9 cellular contexts compared by ENCODE assay signal in the genomic region with DNA sequence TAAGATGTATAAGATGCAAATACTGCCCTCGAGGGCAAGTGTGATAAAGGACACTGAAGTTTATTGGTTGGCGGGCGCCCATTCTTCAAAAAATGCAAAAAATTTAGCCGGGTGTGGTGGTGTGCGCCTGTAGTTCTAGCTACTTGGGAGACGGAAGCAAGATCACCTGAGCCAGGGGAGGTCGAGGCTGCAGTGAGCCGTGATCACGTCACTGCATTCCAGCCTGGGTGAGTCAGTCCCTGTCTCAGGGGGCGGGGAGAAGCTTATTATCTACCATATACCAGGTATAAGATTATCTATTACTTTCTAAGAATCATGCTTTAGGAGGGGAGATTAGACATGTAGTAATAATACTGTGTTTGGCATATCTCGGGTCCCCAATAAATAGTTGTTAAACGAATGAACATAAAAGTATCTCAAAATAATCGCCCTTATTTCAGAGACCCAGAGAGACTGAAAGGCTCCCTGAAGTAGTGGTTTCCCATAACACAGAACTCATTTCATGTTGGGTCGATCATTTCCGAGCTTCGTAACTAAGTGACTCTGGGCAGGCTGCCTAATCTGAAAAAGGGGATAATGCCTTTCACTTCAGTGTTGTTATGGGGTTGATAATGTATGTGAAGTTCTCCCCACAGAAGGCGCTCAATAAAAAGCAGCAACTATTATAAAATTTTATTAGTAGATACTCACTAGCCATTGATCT. TPM values are rescaled to one million over a fixed set of nuclear protein-coding genes. Genes with fewer than 3 reads are reported as not detected.
DNase-seq lines count a peak whose midpoint lies in the region; ATAC-seq, FAIRE-seq and TF ChIP-seq lines count a peak whose summit lies in the region.
"Had no signal": no experiment of that assay in that cellular context is flagged by ENCODE, and none has a peak within 500 bp of the region (broad histone marks: within the 10 kb centered on the region; RNA-seq: fewer than 3 reads in every experiment).

No MANE protein-coding gene starts in this region.

- CTCF ChIA-PET in endothelial cell of umbilical vein (lab: Charles Lee) = interaction anchor here (1.3 kb wide), 1 partner anchor 14 kb away, joined by 3 read pairs; no protein-coding TSS in a partner anchor

- peaks cover 21% of the 10 kb centered on the region for H3K4me1 Mint-ChIP-seq in T-helper 2 cell treated with Interferon-gamma antibody and Interleukin-4, amounts not matched to agents 5 μg/mL and 100 μg/mL, for 36 hours (ENCODE audit: low read depth)

- H3K18ac ChIP-seq in neuronal stem cell (ENCODE audit: low read length) = no peak overlapping the region

- no TSS peak for BruUV-seq in endothelial cell of umbilical vein (replicated peaks; lab: Mats Ljungman, UMichigan)

- H3K9ac ChIP-seq in endothelial cell of umbilical vein (replicated peaks; ENCODE audit: extremely low read depth, insufficient read depth, low read length) = peak overlapping the region; percentile 96
- no peak overlapping the region for H3K9ac ChIP-seq in neuronal stem cell (ENCODE audit: low read depth, low read length, poor library complexity)

- no peak overlapping the region for H2BK120ac ChIP-seq in neuronal stem cell (ENCODE audit: low read depth, low read length)

- H3K27me3 ChIP-seq in endothelial cell of umbilical vein (ENCODE audit: control insufficient read depth in 2 of 2, insufficient read depth in 2 of 2, low read length in 2 of 2) = no peaks in the 10 kb centered on the region
- no peaks in the 10 kb centered on the region for H3K27me3 ChIP-seq in neuronal stem cell (ENCODE audit: control insufficient read depth in 3 of 3, insufficient read depth in 3 of 3, low read depth in 1 of 3, low read length in 3 of 3)

- dilution Hi-C loops in endothelial cell of umbilical vein (cut with MboI; ENCODE audit: extremely low pct_ligation_motif_present, low sequenced_read_pairs) = no loop called here

- H3K4me1 ChIP-seq in endothelial cell of umbilical vein (ENCODE audit: control insufficient read depth, extremely low read depth, insufficient read depth, low read length) (peaks cover 20% of the 10 kb centered on the region), neuronal stem cell (ENCODE audit: control insufficient read depth in 2 of 2, insufficient read depth in 1 of 2, low read depth in 1 of 2, low read length in 2 of 2) (peaks cover 7 to 14% of the 10 kb centered on the region in 2 donors)

- H4K91ac ChIP-seq in neuronal stem cell (ENCODE audit: low read depth, low read length, poor library complexity) = no peak overlapping the region

- H3K4me2 ChIP-seq in endothelial cell of umbilical vein (ENCODE audit: insufficient read depth, low read length) (peak overlapping the region; percentile 55), neuronal stem cell (ENCODE audit: insufficient read depth, low read length, poor library complexity, severe bottlenecking) (peak overlapping the region; percentile 75)

- H3K27me3 Mint-ChIP-seq in T-helper 2 cell treated with Interferon-gamma antibody and Interleukin-4, amounts not matched to agents 5 μg/mL and 100 μg/mL, for 36 hours (ENCODE audit: low read depth) = no peaks in the 10 kb centered on the region

- H3K36me3 ChIP-seq in endothelial cell of umbilical vein (ENCODE audit: control insufficient read depth in 2 of 2, extremely low read depth in 1 of 2, insufficient read depth in 2 of 2, low read length in 2 of 2) (no peaks in the 10 kb centered on the region), neuronal stem cell (replicated peaks in 1 of 2; ENCODE audit: control insufficient read depth in 2 of 2, insufficient read depth in 2 of 2, low read length in 2 of 2) (no peaks in the 10 kb centered on the region)

- no CpG with 5 or more reads among the region's 17 CpGs for WGBS in neuronal stem cell (ENCODE audit: extremely low coverage in 2 of 2, insufficient read length in 2 of 2, insufficient replicate concordance in 1 of 2), 2 donors

- H2BK5ac ChIP-seq in neuronal stem cell (ENCODE audit: low read length) = no peak overlapping the region

- peak; percentile 61 for FAIRE-seq in endothelial cell of umbilical vein (lab: Jason Lieb, UNC)
- FAIRE-seq: colon had no signal

- TF ChIP-seq CTCF in endothelial cell of umbilical vein (IDR thresholded peaks at IDR 0.05; ENCODE audit: extremely low read depth in 1 of 2, insufficient read depth in 1 of 2, low read depth in 1 of 2, low read length in 2 of 2) = no peak

- peak overlapping the region; percentile 86 for H4K8ac ChIP-seq in neuronal stem cell (ENCODE audit: low read depth, low read length)

- no peaks in the 10 kb centered on the region for H3K9me3 ChIP-seq in endothelial cell of umbilical vein (replicated peaks; ENCODE audit: control insufficient read depth, insufficient read depth, low read length)
- H3K9me3 ChIP-seq in neuronal stem cell (replicated peaks in 1 of 2; ENCODE audit: control insufficient read depth in 2 of 2, insufficient read depth in 1 of 2, low read depth in 1 of 2, low read length in 2 of 2) = no peaks in the 10 kb centered on the region

- peak; percentile 36 for DNase-seq in DMS53 (lab: John Stamatoyannopoulos, UW)
- no peak for DNase-seq in DMS53 treated with DMSO at 0.1 percent for 48 hours (lab: John Stamatoyannopoulos, UW; ENCODE audit: unreplicated experiment)
- DNase-seq in T-helper 2 cell treated with Interferon-gamma antibody and Interleukin-4, amounts not matched to agents 5 μg/mL and 100 μg/mL, for 36 hours (ENCODE audit: low spot score) = no peak
- DNase-seq in endothelial cell of umbilical vein (ENCODE audit: low read depth, low spot score) = peak; percentile 36
- DNase-seq in neuronal stem cell (ENCODE audit: low spot score) = no peak

- H2AK5ac ChIP-seq in neuronal stem cell (ENCODE audit: low read depth, low read length) = no peak overlapping the region

- no peak overlapping the region for H3K4ac ChIP-seq in neuronal stem cell (ENCODE audit: low read length)

- H2BK12ac ChIP-seq in neuronal stem cell (ENCODE audit: low read length) = no peak overlapping the region

- no peaks in the 10 kb centered on the region for H4K20me1 ChIP-seq in endothelial cell of umbilical vein (replicated peaks; ENCODE audit: control insufficient read depth, extremely low read depth, insufficient read depth, low read length)

- H2AFZ ChIP-seq in endothelial cell of umbilical vein (ENCODE audit: low read depth, low read length) = no peak overlapping the region
- peak overlapping the region; percentile 88 for H2AFZ ChIP-seq in neuronal stem cell (ENCODE audit: low read length)

- peaks cover 31% of the 10 kb centered on the region for H3K79me2 ChIP-seq in endothelial cell of umbilical vein (ENCODE audit: control insufficient read depth, insufficient read depth, low read length)

- H3K4me3 Mint-ChIP-seq in T-helper 2 cell treated with Interferon-gamma antibody and Interleukin-4, amounts not matched to agents 5 μg/mL and 100 μg/mL, for 36 hours = peak overlapping the region; percentile 93

- peak overlapping the region; percentile 76 to 93 (median 90) for H3K4me3 ChIP-seq in endothelial cell of umbilical vein (replicated peaks in 1 of 3; ENCODE audit: insufficient read depth in 1 of 3, low read depth in 1 of 3, low read length in 3 of 3)
- H3K4me3 ChIP-seq in neuronal stem cell (ENCODE audit: low read length in 2 of 2) = peak overlapping the region; percentile 82 to 94

- no peaks in the 10 kb centered on the region for H3K9me3 Mint-ChIP-seq in T-helper 2 cell treated with Interferon-gamma antibody and Interleukin-4, amounts not matched to agents 5 μg/mL and 100 μg/mL, for 36 hours

- no peaks in the 10 kb centered on the region for H3K9me1 ChIP-seq in endothelial cell of umbilical vein (replicated peaks; ENCODE audit: control insufficient read depth, extremely low read depth, insufficient read depth, low read length)

- peaks cover 7% of the 10 kb centered on the region for H3K36me3 Mint-ChIP-seq in T-helper 2 cell treated with Interferon-gamma antibody and Interleukin-4, amounts not matched to agents 5 μg/mL and 100 μg/mL, for 36 hours (ENCODE audit: low read depth)

- ATAC-seq in GM19324 (IDR thresholded peaks at IDR 0.05; ENCODE audit: low FRiP score, unreplicated experiment) (no peak), HG03039 (IDR thresholded peaks at IDR 0.05; ENCODE audit: unreplicated experiment) (no peak), HG02759 (IDR thresholded peaks at IDR 0.05; ENCODE audit: unreplicated experiment) (no peak)

- peaks cover 3% of the 10 kb centered on the region for H3K79me1 ChIP-seq in neuronal stem cell (ENCODE audit: low read depth, low read length)

- peak; percentile 21 for TF ChIP-seq POLR2A in endothelial cell of umbilical vein (IDR thresholded peaks at IDR 0.05; ENCODE audit: low read depth, low read length)

- H3K27ac Mint-ChIP-seq in T-helper 2 cell treated with Interferon-gamma antibody and Interleukin-4, amounts not matched to agents 5 μg/mL and 100 μg/mL, for 36 hours = peak overlapping the region; percentile 98

- intact Hi-C loops in endothelial cell of umbilical vein (cut with micrococcal nuclease) = loop anchor here (1.0 kb wide), 1 partner anchor 113 kb away; no protein-coding TSS in a partner anchor

- POLR2A ChIA-PET in endothelial cell of umbilical vein (lab: Charles Lee) = interaction anchor here (1.4 kb wide), 1 partner anchor 10 kb away, joined by 3 read pairs; no protein-coding TSS in a partner anchor

- H3K27ac ChIP-seq in endothelial cell of umbilical vein (ENCODE audit: insufficient read depth, low read depth, low read length) = peak overlapping the region; percentile 93
- H3K27ac ChIP-seq in neuronal stem cell (replicated peaks; ENCODE audit: low read length) = peak overlapping the region; percentile 92

- H3K14ac ChIP-seq in neuronal stem cell (ENCODE audit: low read length) = no peak overlapping the region

- no peak overlapping the region for H2BK15ac ChIP-seq in neuronal stem cell (ENCODE audit: low read length)

- peak overlapping the region; percentile 57 for H3K23ac ChIP-seq in neuronal stem cell (ENCODE audit: low read depth, low read length, poor library complexity)

RNA-seq across cellular contexts. Expression of a gene that starts 1.2 kb away (rescaled TPM):
- total RNA-seq in endothelial cell of umbilical vein = 23.1 and 25.3 TPM in 2 replicates
- 4.8 and 10.8 TPM in 2 replicates for polyA plus RNA-seq in endothelial cell of umbilical vein
- polyA plus RNA-seq in endothelial cell of umbilical vein (2011; cell fraction: cytosol; rRNA removed) = 3.3 and 3.5 TPM in 2 replicates
- polyA plus RNA-seq in endothelial cell of umbilical vein (2011; cell fraction: nucleus; rRNA removed) = 8.5 and 10.8 TPM in 2 replicates
- polyA plus RNA-seq in endothelial cell of umbilical vein (2012) = 8.7 and 13.7 TPM in 2 replicates
- 78.5 and 79.2 TPM in 2 replicates for polyA minus RNA-seq in endothelial cell of umbilical vein
- 28.4 TPM for polyA minus RNA-seq in endothelial cell of umbilical vein (2011; cell fraction: cytosol; rRNA and poly(A)+ RNA removed)
- polyA minus RNA-seq in endothelial cell of umbilical vein (2011; cell fraction: nucleus; rRNA and poly(A)+ RNA removed) = 23.7 and 25.8 TPM in 2 replicates
- polyA plus RNA-seq in neuronal stem cell (2013, experiment 1 of 2) = 18.3 TPM
- polyA plus RNA-seq in neuronal stem cell (2013, experiment 2 of 2) = 18.4 TPM

RNA-seq across cellular contexts. Expression of a gene that starts 1.9 kb away (rescaled TPM):
- total RNA-seq in endothelial cell of umbilical vein = 0.18 and 0.73 TPM in 2 replicates
- polyA plus RNA-seq in endothelial cell of umbilical vein = 0.21 and 0.30 TPM in 2 replicates
- polyA plus RNA-seq in endothelial cell of umbilical vein (2011; cell fraction: cytosol; rRNA removed) = 0.18 and 0.54 TPM in 2 replicates
- polyA plus RNA-seq in endothelial cell of umbilical vein (2011; cell fraction: nucleus; rRNA removed) = 1.6 and 2.8 TPM in 2 replicates
- polyA plus RNA-seq in endothelial cell of umbilical vein (2012) = 0.04 and 0.19 TPM in 2 replicates
- 0.28 TPM in 1 of 2 replicates, not detected in the other for polyA minus RNA-seq in endothelial cell of umbilical vein
- 0.31 TPM for polyA minus RNA-seq in endothelial cell of umbilical vein (2011; cell fraction: cytosol; rRNA and poly(A)+ RNA removed)
- polyA minus RNA-seq in endothelial cell of umbilical vein (2011; cell fraction: nucleus; rRNA and poly(A)+ RNA removed) = 0.29 and 0.72 TPM in 2 replicates
- polyA plus RNA-seq in neuronal stem cell (2013, experiment 1 of 2) = 0.18 TPM
- 0.14 TPM for polyA plus RNA-seq in neuronal stem cell (2013, experiment 2 of 2)

RNA-seq across cellular contexts. Expression of a gene that starts 57.0 kb away (rescaled TPM):
- total RNA-seq in endothelial cell of umbilical vein = 0.21 and 0.44 TPM in 2 replicates
- polyA plus RNA-seq in endothelial cell of umbilical vein = not detected in 2 replicates
- not detected in 2 replicates for polyA plus RNA-seq in endothelial cell of umbilical vein (2011; cell fraction: cytosol; rRNA removed)
- polyA plus RNA-seq in endothelial cell of umbilical vein (2011; cell fraction: nucleus; rRNA removed) = not detected in 2 replicates
- not detected in 2 replicates for polyA plus RNA-seq in endothelial cell of umbilical vein (2012)
- polyA minus RNA-seq in endothelial cell of umbilical vein = not detected in 2 replicates
- not detected for polyA minus RNA-seq in endothelial cell of umbilical vein (2011; cell fraction: cytosol; rRNA and poly(A)+ RNA removed)
- not detected in 2 replicates for polyA minus RNA-seq in endothelial cell of umbilical vein (2011; cell fraction: nucleus; rRNA and poly(A)+ RNA removed)
- polyA plus RNA-seq in neuronal stem cell (2013, experiment 1 of 2) = 1.1 TPM
- polyA plus RNA-seq in neuronal stem cell (2013, experiment 2 of 2) = 0.94 TPM

Comparison
In these comparisons a context has a peak if more than half of its experiments do, and no peak if none do; other contexts are left out.
1. DNase-seq: peak in DMS53 (single experiment) and endothelial cell of umbilical vein (single experiment); none in DMS53 treated with DMSO at 0.1 percent for 48 hours (single experiment), T-helper 2 cell treated with Interferon-gamma antibody and Interleukin-4, amounts not matched to agents 5 μg/mL and 100 μg/mL, for 36 hours (single experiment) and neuronal stem cell (single experiment).